Comparison of ENCODE assay signal across 26 cellular contexts in the genomic region with DNA sequence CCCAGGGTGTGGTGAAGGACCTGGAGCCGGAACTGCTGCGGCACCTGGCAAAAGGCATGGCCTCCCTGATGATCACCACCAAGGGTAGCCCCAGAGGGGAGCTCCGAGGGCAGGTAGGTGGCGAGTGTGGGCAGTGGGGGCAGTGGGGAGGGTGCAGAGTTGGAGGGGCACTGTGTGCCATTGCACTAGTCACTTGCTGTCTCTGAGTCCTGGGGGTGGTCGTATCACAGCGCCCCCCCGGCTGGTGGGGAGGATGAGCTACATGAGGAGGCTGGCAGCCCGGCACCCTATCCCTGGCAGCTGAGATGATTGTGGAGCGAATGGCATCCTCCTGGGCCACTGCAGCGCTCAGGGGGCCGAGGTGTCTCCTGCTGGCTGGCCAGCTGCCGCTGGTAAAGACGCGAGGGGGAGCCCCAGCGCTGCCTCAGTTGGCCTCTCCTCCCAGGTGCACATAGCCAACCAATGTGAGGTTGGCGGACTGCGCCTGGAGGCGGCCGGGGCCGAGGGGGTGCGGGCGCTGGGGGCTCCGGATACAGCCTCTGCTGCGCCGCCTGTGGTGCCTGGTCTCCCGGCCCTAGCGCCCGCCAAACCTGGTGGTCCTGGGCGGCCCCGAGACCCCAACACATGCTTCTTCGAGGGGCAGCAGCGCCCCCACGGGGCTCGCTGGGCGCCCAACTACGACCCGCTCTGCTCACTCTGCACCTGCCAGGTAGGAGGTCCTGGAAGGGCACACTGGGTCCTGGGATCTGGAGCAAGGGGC. TPM values are rescaled to one million over a fixed set of nuclear protein-coding genes. Genes with fewer than 3 reads are reported as not detected.
"Had no signal": no experiment of that assay in that cellular context is flagged by ENCODE, and none has a peak within 500 bp of the region (broad histone marks: within the 10 kb centered on the region; RNA-seq: fewer than 3 reads in every experiment).

No MANE protein-coding gene starts in this region.

- H2AFZ ChIP-seq: hepatocyte had no signal

- H3K9me3 ChIP-seq: esophagus muscularis mucosa, gastroesophageal sphincter, heart left ventricle, right lobe of liver, suprapubic skin, thyroid gland had no signal

- H3K27me3 ChIP-seq: right lobe of liver, thyroid gland had no signal

- H3K4me1 Mint-ChIP-seq: memory B cell, neural crest cell had no signal

- FAIRE-seq: colon, endothelial cell of umbilical vein, kidney, small intestine had no signal

- ATAC-seq: foreskin keratinocyte; gastroesophageal sphincter; heart left ventricle; left lobe of liver; natural killer cell treated with Interleukin-12 subunit alpha and Interleukin-12 subunit beta and Interleukin-15 and Interleukin-18, amount 100 ng/mL, for 72 hours; right lobe of liver; stimulated activated naive CD8-positive, alpha-beta T cell treated with anti-CD3 and anti-CD28 coated beads, Interleukin-15, amount 100 ng/mL, for 72 hours had no signal

- DNase-seq: effector memory CD4-positive, alpha-beta T cell; foreskin keratinocyte; heart left ventricle; kidney; small intestine; stimulated activated CD4-positive, alpha-beta T cell treated with anti-CD3 and anti-CD28 coated beads, Interleukin-15, amount 100 ng/mL, for 24 hours; stimulated activated CD4-positive, alpha-beta T cell treated with anti-CD3 and anti-CD28 coated beads, Interleukin-2, amount 100 ng/mL, for 48 hours; stimulated activated naive CD4-positive, alpha-beta T cell; stimulated activated naive CD8-positive, alpha-beta T cell treated with anti-CD3 and anti-CD28 coated beads, Interleukin-15, amount 100 ng/mL, for 72 hours; thyroid gland; trophoblast cell had no signal

- H3K27ac Mint-ChIP-seq: memory B cell; natural killer cell treated with Interleukin-12 subunit alpha and Interleukin-12 subunit beta and Interleukin-15 and Interleukin-18, amount 100 ng/mL, for 72 hours had no signal

- H3K9me3 Mint-ChIP-seq: memory B cell; natural killer cell treated with Interleukin-12 subunit alpha and Interleukin-12 subunit beta and Interleukin-15 and Interleukin-18, amount 100 ng/mL, for 72 hours; neural crest cell; stimulated activated naive CD8-positive, alpha-beta T cell treated with anti-CD3 and anti-CD28 coated beads, Interleukin-15, amount 100 ng/mL, for 72 hours had no signal

- H3K4me1 ChIP-seq: foreskin keratinocyte had no signal

- H3K27ac ChIP-seq: esophagus muscularis mucosa, foreskin keratinocyte, gastroesophageal sphincter, heart left ventricle, hepatocyte, right lobe of liver, suprapubic skin, thyroid gland had no signal

- H3K4me2 ChIP-seq: hepatocyte had no signal

- H3K36me3 ChIP-seq: thyroid gland had no signal

- H3K4me3 ChIP-seq: esophagus muscularis mucosa, gastroesophageal sphincter, heart left ventricle, hepatocyte, lung, right lobe of liver, suprapubic skin, thyroid gland had no signal

- H3K36me3 Mint-ChIP-seq: memory B cell; natural killer cell treated with Interleukin-12 subunit alpha and Interleukin-12 subunit beta and Interleukin-15 and Interleukin-18, amount 100 ng/mL, for 72 hours had no signal

- H3K4me3 Mint-ChIP-seq: memory B cell; natural killer cell treated with Interleukin-12 subunit alpha and Interleukin-12 subunit beta and Interleukin-15 and Interleukin-18, amount 100 ng/mL, for 72 hours; neural crest cell; stimulated activated naive CD8-positive, alpha-beta T cell treated with anti-CD3 and anti-CD28 coated beads, Interleukin-15, amount 100 ng/mL, for 72 hours had no signal

- H3K79me2 ChIP-seq: hepatocyte had no signal

RNA-seq across cellular contexts. Expression of a gene that starts 6.4 kb away (rescaled TPM):
- total RNA-seq: epithelial cell of proximal tubule; foreskin keratinocyte; natural killer cell treated with Interleukin-12 subunit alpha and Interleukin-12 subunit beta and Interleukin-15 and Interleukin-18, amount 100 ng/mL, for 72 hours had no signal

RNA-seq across cellular contexts. Expression of a gene that starts 8.2 kb away (rescaled TPM):
- total RNA-seq: endothelial cell of umbilical vein; epithelial cell of proximal tubule; foreskin keratinocyte; mononuclear cell; natural killer cell treated with Interleukin-12 subunit alpha and Interleukin-12 subunit beta and Interleukin-15 and Interleukin-18, amount 100 ng/mL, for 72 hours; osteocyte had no signal
